In genomic region chr19:6378498-6378897, GRCh38 we compare ENCODE assay signal across 1 cellular context.
TF ChIP-seq lines count a peak whose summit lies in the region.

No MANE protein-coding gene starts in this region.

TF ChIP-seq in IMR-90, 13 proteins besides CTCF, POLR2A, EP300 and RAD21:
- no peak for TF ChIP-seq RCOR1 (IDR thresholded peaks at IDR 0.05; ENCODE audit: insufficient replicate concordance, low read length)
- no peak for TF ChIP-seq FOS (IDR thresholded peaks at IDR 0.05; ENCODE audit: low read depth, low read length)
- no peak for TF ChIP-seq RFX5 (IDR thresholded peaks at IDR 0.05; ENCODE audit: low read depth, low read length)
- TF ChIP-seq, protein P1, sequence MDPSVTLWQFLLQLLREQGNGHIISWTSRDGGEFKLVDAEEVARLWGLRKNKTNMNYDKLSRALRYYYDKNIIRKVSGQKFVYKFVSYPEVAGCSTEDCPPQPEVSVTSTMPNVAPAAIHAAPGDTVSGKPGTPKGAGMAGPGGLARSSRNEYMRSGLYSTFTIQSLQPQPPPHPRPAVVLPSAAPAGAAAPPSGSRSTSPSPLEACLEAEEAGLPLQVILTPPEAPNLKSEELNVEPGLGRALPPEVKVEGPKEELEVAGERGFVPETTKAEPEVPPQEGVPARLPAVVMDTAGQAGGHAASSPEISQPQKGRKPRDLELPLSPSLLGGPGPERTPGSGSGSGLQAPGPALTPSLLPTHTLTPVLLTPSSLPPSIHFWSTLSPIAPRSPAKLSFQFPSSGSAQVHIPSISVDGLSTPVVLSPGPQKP (IDR thresholded peaks at IDR 0.05; ENCODE audit: borderline replicate concordance, low read depth, low read length): no peak
